Comparison of ENCODE assay signal across 8 cellular contexts in genomic region chr1:154220970-154221814, GRCh38. TPM values are rescaled to one million over a fixed set of nuclear protein-coding genes. Genes with fewer than 3 reads are reported as not detected.
A peak's percentile ranks its signal among the peaks of the same experiment; 100 is the strongest.
DNase-seq lines count a peak whose midpoint lies in the region; ATAC-seq and TF ChIP-seq lines count a peak whose summit lies in the region.

No MANE protein-coding gene starts in this region.

- H3K9me3 ChIP-seq in MM.1S (replicated peaks; ENCODE audit: insufficient read depth, low read length): no peaks in the 10 kb centered on the region
- H3K9me3 ChIP-seq in lower lobe of right lung: no peaks in the 10 kb centered on the region

- no peaks in the 10 kb centered on the region for H3K9me2 ChIP-seq in MM.1S (replicated peaks; ENCODE audit: insufficient read depth, low read length)

- H3K27me3 ChIP-seq in MM.1S (replicated peaks; ENCODE audit: insufficient read depth, low read length): no peaks in the 10 kb centered on the region
- H3K27me3 ChIP-seq in lower lobe of right lung (ENCODE audit: low read depth): no peaks in the 10 kb centered on the region

- H2AFZ ChIP-seq in MM.1S (ENCODE audit: low read length): peak overlapping the region; percentile 6

- DNase-seq in DMS153 (lab: John Stamatoyannopoulos, UW): peak; percentile 26
- peak; percentile 73 for DNase-seq in MM.1S
- peak; percentile 72 for DNase-seq in activated CD4-positive, alpha-beta T cell treated with anti-CD3 and anti-CD28 coated beads, Interleukin-2, amount 50 U/mL, for 1 hour
- DNase-seq in dermis blood vessel endothelial cell: peak; percentile 50
- peak; percentile 79 for DNase-seq in lower lobe of right lung
- DNase-seq in stimulated activated CD4-positive, alpha-beta T cell treated with anti-CD3 and anti-CD28 coated beads, TNF-alpha, amount 100 ng/mL, for 4 hours (ENCODE audit: low read depth in 3 of 3): peak; percentile 54 to 67 (median 62)

- intact Hi-C loops in lower lobe of right lung (cut with DNase I): no loop called here

- H3F3A ChIP-seq in MM.1S (ENCODE audit: insufficient read depth, low read length): no peaks in the 10 kb centered on the region; the same call in 1 of the 2 replicates

- H3K79me2 ChIP-seq in MM.1S (ENCODE audit: low read length): peaks cover 97% of the 10 kb centered on the region

- H3K4me3 ChIP-seq in MM.1S (ENCODE audit: low read length) (peak overlapping the region; percentile 87), lower lobe of right lung (peak overlapping the region; percentile 77)

- H3K4me2 ChIP-seq in MM.1S (ENCODE audit: low read depth, low read length): peak overlapping the region; percentile 88

- ATAC-seq in GM21576 (IDR thresholded peaks at IDR 0.05; ENCODE audit: unreplicated experiment) (peak; percentile 23), lower lobe of right lung (peak; percentile 65 to 69), HG03108 (IDR thresholded peaks at IDR 0.05; ENCODE audit: unreplicated experiment) (no peak)

- TF ChIP-seq CTCF in MM.1S (IDR thresholded peaks at IDR 0.05; ENCODE audit: low read length) (no peak; the same call in 1 of the 2 replicates), lower lobe of right lung (IDR thresholded peaks at IDR 0.05) (no peak)

- H3K27ac ChIP-seq in MM.1S (ENCODE audit: low read length): peak overlapping the region; percentile 76; the same call in 1 of the 2 replicates
- peak overlapping the region; percentile 97 for H3K27ac ChIP-seq in lower lobe of right lung

- H3K36me3 ChIP-seq in MM.1S (replicated peaks; ENCODE audit: insufficient read depth, low read length) (peaks cover 19% of the 10 kb centered on the region; the same call in 1 of the 2 replicates), lower lobe of right lung (peaks cover 42% of the 10 kb centered on the region)

- peaks cover 24% of the 10 kb centered on the region for H4K20me1 ChIP-seq in MM.1S (ENCODE audit: insufficient read depth, low read length)

- H3K4me1 ChIP-seq in MM.1S (ENCODE audit: low read length) (peaks cover 25% of the 10 kb centered on the region), lower lobe of right lung (peaks cover 61% of the 10 kb centered on the region)

- H3K9ac ChIP-seq in MM.1S (ENCODE audit: low read length): peak overlapping the region; percentile 94

RNA-seq across cellular contexts. Expression of gene UBAP2L, which starts 0.4 kb away (rescaled TPM):
- 47.8 and 97.6 TPM in 2 replicates for total RNA-seq in dermis blood vessel endothelial cell
- total RNA-seq in lower lobe of right lung: 142 TPM

RNA-seq across cellular contexts. Expression of gene CFAP141, which starts 15.1 kb away (rescaled TPM):
- not detected in 2 replicates for total RNA-seq in dermis blood vessel endothelial cell
- 2.8 TPM for total RNA-seq in lower lobe of right lung

RNA-seq across cellular contexts. Expression of gene TPM3, which starts 29.3 kb away (rescaled TPM):
- 707 and 1,476 TPM in 2 replicates for total RNA-seq in dermis blood vessel endothelial cell
- 334 TPM for total RNA-seq in lower lobe of right lung

RNA-seq across cellular contexts. Expression of gene HAX1, which starts 51.2 kb away (rescaled TPM):
- 69.9 and 99.0 TPM in 2 replicates for total RNA-seq in dermis blood vessel endothelial cell
- total RNA-seq in lower lobe of right lung: 75.4 TPM

Comparison
In these comparisons a context has a peak if more than half of its experiments do, and no peak if none do; other contexts are left out.
1. DNase-seq: peak in every context shown above with its lines; median percentile 79 in lower lobe of right lung; 73 in MM.1S; 72 in activated CD4-positive, alpha-beta T cell treated with anti-CD3 and anti-CD28 coated beads, Interleukin-2, amount 50 U/mL, for 1 hour; 62 in stimulated activated CD4-positive, alpha-beta T cell treated with anti-CD3 and anti-CD28 coated beads, TNF-alpha, amount 100 ng/mL, for 4 hours; 50 in dermis blood vessel endothelial cell; 26 in DMS153.